8 cellular contexts compared by ENCODE assay signal in the genomic region with DNA sequence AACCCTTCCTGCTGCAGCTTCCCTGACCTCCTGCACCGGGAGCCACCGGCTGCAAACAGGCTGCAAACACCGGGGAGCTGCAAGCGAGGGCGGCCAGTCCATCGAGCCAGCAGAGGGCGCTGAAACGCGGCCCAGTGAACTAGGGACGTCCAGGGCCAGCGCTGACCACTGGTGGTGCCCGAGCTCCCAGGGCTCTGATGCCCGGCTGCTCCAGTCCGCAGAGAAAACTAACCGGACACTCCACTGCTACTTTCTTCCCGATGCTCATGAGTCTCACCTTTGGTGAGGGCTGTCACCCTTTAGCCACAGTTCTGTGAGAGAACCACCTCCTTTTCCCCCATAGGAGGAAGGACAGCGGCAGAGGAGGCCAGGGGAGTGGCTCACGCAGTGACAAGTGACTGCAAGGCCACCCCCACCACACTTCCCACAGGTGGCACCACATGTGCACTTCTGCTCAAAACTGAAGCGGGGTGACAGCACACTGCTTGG.
DNase-seq lines count a peak whose midpoint lies in the region; ATAC-seq, FAIRE-seq and TF ChIP-seq lines count a peak whose summit lies in the region.

No MANE protein-coding gene starts in this region.

- no peak overlapping the region for H3K27ac Mint-ChIP-seq in activated naive CD8-positive, alpha-beta T cell treated with anti-CD3 and anti-CD28 coated beads for 36 hours
- H3K27ac Mint-ChIP-seq in type B pancreatic cell: no peak overlapping the region

- peaks cover 2% of the 10 kb centered on the region for H3K36me3 Mint-ChIP-seq in activated naive CD8-positive, alpha-beta T cell treated with anti-CD3 and anti-CD28 coated beads for 36 hours
- H3K36me3 Mint-ChIP-seq in type B pancreatic cell: no peaks in the 10 kb centered on the region

- peak; percentile 69 for ATAC-seq in omental fat pad (ENCODE audit: low FRiP score)
- ATAC-seq in HG03469 (IDR thresholded peaks at IDR 0.05; ENCODE audit: unreplicated experiment): no peak

- peaks cover 3% of the 10 kb centered on the region for H3K4me1 Mint-ChIP-seq in activated naive CD8-positive, alpha-beta T cell treated with anti-CD3 and anti-CD28 coated beads for 36 hours
- peaks cover 8% of the 10 kb centered on the region for H3K4me1 Mint-ChIP-seq in type B pancreatic cell (ENCODE audit: unreplicated experiment)

- H3K4me3 ChIP-seq in BJ (ENCODE audit: low read depth, low read length) (no peak overlapping the region), SJSA1 (no peak overlapping the region)

- CTCF ChIA-PET in BJ (lab: Yijun Ruan, JAX): interaction anchor here (0.5 to 13.6 kb wide), 49 partner anchors 9 to 587 kb away, joined by 3 to 166 read pairs (median 4); a partner anchor contains a TSS

- TF ChIP-seq CTCF in BJ (IDR thresholded peaks at IDR 0.05; ENCODE audit: insufficient read depth, low read depth, low read length) (peak; percentile 99), omental fat pad (IDR thresholded peaks at IDR 0.05) (peak in 1 of 3 donors; percentile 10), type B pancreatic cell (conservative IDR thresholded peaks at IDR 0.05) (peak; percentile 98)

- DNase-seq in BJ (ENCODE audit: low read depth): no peak
- DNase-seq in HTR-8/SVneo (ENCODE audit: insufficient read length, low spot score): peak; percentile 70
- peak; percentile 44 to 75 for DNase-seq in SJSA1 (ENCODE audit: low read depth in 1 of 2, low spot score in 2 of 2)
- peak; percentile 43 for DNase-seq in activated naive CD8-positive, alpha-beta T cell treated with anti-CD3 and anti-CD28 coated beads for 36 hours
- DNase-seq in glomerular visceral epithelial cell (ENCODE audit: extremely low spot score): peak; percentile 67
- peak; percentile 77 for DNase-seq in omental fat pad (ENCODE audit: low spot score)
- peak; percentile 84 for DNase-seq in type B pancreatic cell (ENCODE audit: extremely low spot score, unreplicated experiment)

- H3K4me1 ChIP-seq in SJSA1 (replicated peaks): no peaks in the 10 kb centered on the region

- no peaks in the 10 kb centered on the region for H3K36me3 ChIP-seq in BJ (ENCODE audit: control insufficient read depth, insufficient read depth, low read length)
- H3K36me3 ChIP-seq in SJSA1: no peaks in the 10 kb centered on the region

- peaks cover 1% of the 10 kb centered on the region for H3K9me3 Mint-ChIP-seq in activated naive CD8-positive, alpha-beta T cell treated with anti-CD3 and anti-CD28 coated beads for 36 hours
- H3K9me3 Mint-ChIP-seq in type B pancreatic cell: no peaks in the 10 kb centered on the region

- H3K9me3 ChIP-seq in SJSA1 (replicated peaks): no peaks in the 10 kb centered on the region

- peak; percentile 49 for FAIRE-seq in HTR-8/SVneo (lab: Jason Lieb, UNC)

- H3K27me3 ChIP-seq in BJ (ENCODE audit: control insufficient read depth, insufficient read depth, low read length) (0 out of 2 replicates have a peak, but pooled peaks cover 3% of the 10 kb centered on the region), SJSA1 (replicated peaks) (peaks cover 3% of the 10 kb centered on the region; the same call in 1 of the 2 replicates)

- POLR2A ChIA-PET in BJ (lab: Charles Lee): interaction anchor here (1.3 kb wide), 1 partner anchor 294 kb away, joined by 4 read pairs; no protein-coding TSS in a partner anchor

- no peak overlapping the region for H3K4me3 Mint-ChIP-seq in activated naive CD8-positive, alpha-beta T cell treated with anti-CD3 and anti-CD28 coated beads for 36 hours
- H3K4me3 Mint-ChIP-seq in type B pancreatic cell: peak overlapping the region; percentile 40

- H3K27me3 Mint-ChIP-seq in activated naive CD8-positive, alpha-beta T cell treated with anti-CD3 and anti-CD28 coated beads for 36 hours: peaks cover 7% of the 10 kb centered on the region
- peaks cover 3% of the 10 kb centered on the region for H3K27me3 Mint-ChIP-seq in type B pancreatic cell

- no peak overlapping the region for H3K27ac ChIP-seq in SJSA1
